ENCODE assay signal across 15 cellular contexts in genomic region chr2:113208995-113209868, GRCh38. TPM values are rescaled to one million over a fixed set of nuclear protein-coding genes. Genes with fewer than 3 reads are reported as not detected.
DNase-seq lines count a peak whose midpoint lies in the region; ATAC-seq, FAIRE-seq and TF ChIP-seq lines count a peak whose summit lies in the region.
"Had no signal": no experiment of that assay in that cellular context is flagged by ENCODE, and none has a peak within 500 bp of the region (broad histone marks: within the 10 kb centered on the region; RNA-seq: fewer than 3 reads in every experiment).

No MANE protein-coding gene starts in this region.

- peaks cover 37 to 55% (median 41%) of the 10 kb centered on the region in 10 experiments for H3K4me1 ChIP-seq in BLaER1 treated with 17β-estradiol and CSF1 and Interleukin-3, amounts not matched to agents 10 nM and 100 nM
- H3K4me1 ChIP-seq in endocrine pancreas (ENCODE audit: control insufficient read depth, insufficient read depth, low read length) (no peaks in the 10 kb centered on the region), neuronal stem cell (ENCODE audit: control insufficient read depth in 2 of 2, insufficient read depth in 1 of 2, low read depth in 1 of 2, low read length in 2 of 2) (peaks cover 7 to 13% of the 10 kb centered on the region in 2 donors)

- peak overlapping the region; percentile 89 for H3K18ac ChIP-seq in neuronal stem cell (ENCODE audit: low read length)

- peak overlapping the region; percentile 91 for H2BK5ac ChIP-seq in neuronal stem cell (ENCODE audit: low read length)

- H4K8ac ChIP-seq in neuronal stem cell (ENCODE audit: low read depth, low read length): no peak overlapping the region

- H2BK12ac ChIP-seq in neuronal stem cell (ENCODE audit: low read length): peak overlapping the region; percentile 27

- H3K9ac ChIP-seq in BLaER1 treated with 17β-estradiol and CSF1 and Interleukin-3, amounts not matched to agents 10 nM and 100 nM: no peak overlapping the region
- H3K9ac ChIP-seq in endocrine pancreas (ENCODE audit: control insufficient read depth, insufficient read depth, low read length) (peak overlapping the region; percentile 19), neuronal stem cell (ENCODE audit: low read depth, low read length, poor library complexity) (no peak overlapping the region)

- no peak overlapping the region for H3K4me3 ChIP-seq in BLaER1 treated with 17β-estradiol and CSF1 and Interleukin-3, amounts not matched to agents 10 nM and 100 nM
- H3K4me3 ChIP-seq in endocrine pancreas (ENCODE audit: control insufficient read depth, insufficient read depth, low read length) (no peak overlapping the region), neuronal stem cell (ENCODE audit: low read length in 2 of 2) (no peak overlapping the region)
- H3K4me3 ChIP-seq: stomach had no signal

- H2AK5ac ChIP-seq in neuronal stem cell (ENCODE audit: low read depth, low read length): peak overlapping the region; percentile 14

- no peak overlapping the region for H2AFZ ChIP-seq in neuronal stem cell (ENCODE audit: low read length)

- H3K79me1 ChIP-seq in neuronal stem cell (ENCODE audit: low read depth, low read length): no peaks in the 10 kb centered on the region

- H2BK15ac ChIP-seq in neuronal stem cell (ENCODE audit: low read length): peak overlapping the region; percentile 80

- peak overlapping the region; percentile 94 for H3K14ac ChIP-seq in neuronal stem cell (ENCODE audit: low read length)

- no peak overlapping the region for H3K23ac ChIP-seq in neuronal stem cell (ENCODE audit: low read depth, low read length, poor library complexity)

- H3K27me3 ChIP-seq in BLaER1 treated with 17β-estradiol and CSF1 and Interleukin-3, amounts not matched to agents 10 nM and 100 nM: peaks cover 0 to 26% (median 5%) of the 10 kb centered on the region in 11 experiments; a peak in 7 of 22 replicates
- H3K27me3 ChIP-seq in endocrine pancreas (ENCODE audit: control insufficient read depth, insufficient read depth, low read length) (no peaks in the 10 kb centered on the region), neuronal stem cell (ENCODE audit: control insufficient read depth in 3 of 3, insufficient read depth in 3 of 3, low read depth in 1 of 3, low read length in 3 of 3) (no peaks in the 10 kb centered on the region)
- H3K27me3 ChIP-seq: stomach had no signal

- DNase-seq in M059J (ENCODE audit: low read depth) (peak; percentile 89), neuronal stem cell (ENCODE audit: low spot score) (no peak), sciatic nerve (ENCODE audit: low spot score) (no peak), 8988T (no peak), H54 (ENCODE audit: insufficient read length, low spot score) (no peak)
- DNase-seq: COR-L47; effector CD4-positive, alpha-beta T cell; glutamatergic neuron; stomach had no signal

- no peak for FAIRE-seq in H54 (lab: Jason Lieb, UNC)
- FAIRE-seq: HTR-8/SVneo had no signal

- H3K4me2 ChIP-seq in BLaER1 treated with 17β-estradiol and CSF1 and Interleukin-3, amounts not matched to agents 10 nM and 100 nM: peak overlapping the region in 10 of 11 experiments; percentile 18 to 50 (median 40); a peak in 10 of 22 replicates
- no peak overlapping the region for H3K4me2 ChIP-seq in neuronal stem cell (ENCODE audit: insufficient read depth, low read length, poor library complexity, severe bottlenecking)

- H3K36me3 ChIP-seq in BLaER1 treated with 17β-estradiol and CSF1 and Interleukin-3, amounts not matched to agents 10 nM and 100 nM: no peaks in the 10 kb centered on the region
- H3K36me3 ChIP-seq in endocrine pancreas (ENCODE audit: control insufficient read depth, insufficient read depth, low read length) (no peaks in the 10 kb centered on the region), neuronal stem cell (replicated peaks in 1 of 2; ENCODE audit: control insufficient read depth in 2 of 2, insufficient read depth in 2 of 2, low read length in 2 of 2) (no peaks in the 10 kb centered on the region)
- H3K36me3 ChIP-seq: stomach had no signal

- no peak overlapping the region for H4K91ac ChIP-seq in neuronal stem cell (ENCODE audit: low read depth, low read length, poor library complexity)

- no peak overlapping the region for H3K27ac ChIP-seq in BLaER1 treated with 17β-estradiol and CSF1 and Interleukin-3, amounts not matched to agents 10 nM and 100 nM
- no peak overlapping the region for H3K27ac ChIP-seq in neuronal stem cell (replicated peaks; ENCODE audit: low read length)

- no peaks in the 10 kb centered on the region for H3K9me3 ChIP-seq in BLaER1 treated with 17β-estradiol and CSF1 and Interleukin-3, amounts not matched to agents 10 nM and 100 nM (replicated peaks in 1 of 11)
- H3K9me3 ChIP-seq in endocrine pancreas (ENCODE audit: control insufficient read depth, low read length) (no peaks in the 10 kb centered on the region), neuronal stem cell (replicated peaks in 1 of 2; ENCODE audit: control insufficient read depth in 2 of 2, insufficient read depth in 1 of 2, low read depth in 1 of 2, low read length in 2 of 2) (no peaks in the 10 kb centered on the region)
- H3K9me3 ChIP-seq: stomach had no signal

- no peaks in the 10 kb centered on the region for H4K20me1 ChIP-seq in BLaER1 treated with 17β-estradiol and CSF1 and Interleukin-3, amounts not matched to agents 10 nM and 100 nM

- no peak overlapping the region for H2BK120ac ChIP-seq in neuronal stem cell (ENCODE audit: low read depth, low read length)

- no CpG with 5 or more reads among the region's 16 CpGs for WGBS in neuronal stem cell (ENCODE audit: extremely low coverage in 2 of 2, insufficient read length in 2 of 2, insufficient replicate concordance in 1 of 2), 2 donors

- H3K4ac ChIP-seq in neuronal stem cell (ENCODE audit: low read length): peak overlapping the region; percentile 19

- intact Hi-C loops in sciatic nerve (cut with DNase I): no loop called here

- no peak for TF ChIP-seq POLR2A in H54 (IDR thresholded peaks at IDR 0.05; ENCODE audit: low read depth, low read length)

- no peak for ATAC-seq in sciatic nerve
- no peak for ATAC-seq in GM21619 (IDR thresholded peaks at IDR 0.05; ENCODE audit: unreplicated experiment)
- ATAC-seq: left lobe of liver, WTC11 had no signal

RNA-seq across cellular contexts. Expression of gene PSD4, which starts 35.5 kb away (rescaled TPM):
- 6.4 and 14.7 TPM in 2 replicates for total RNA-seq in M059J (2014; rRNA removed; shearing (Covaris generic))
- polyA plus RNA-seq in neuronal stem cell (2013, experiment 1 of 2): 0.52 TPM
- polyA plus RNA-seq in neuronal stem cell (2013, experiment 2 of 2): 0.78 TPM
- 20.3 TPM for total RNA-seq in sciatic nerve
